1 cellular context compared by ENCODE assay signal in genomic region chr22:50443202-50443601, GRCh38.
TF ChIP-seq lines count a peak whose summit lies in the region.

No MANE protein-coding gene starts in this region.

TF ChIP-seq in GM12878, 131 proteins besides CTCF, POLR2A, EP300 and RAD21:
- no peak for TF ChIP-seq RELA (IDR thresholded peaks at IDR 0.05; ENCODE audit: borderline replicate concordance, partially characterized antibody)
- TF ChIP-seq IRF4 (IDR thresholded peaks at IDR 0.05; ENCODE audit: low read depth, low read length), result no peak
- TF ChIP-seq CBX3 (IDR thresholded peaks at IDR 0.05; ENCODE audit: borderline replicate concordance, low read depth), result no peak
- TF ChIP-seq TAF1 (IDR thresholded peaks at IDR 0.05; ENCODE audit: borderline replicate concordance, low read depth, low read length), result no peak
- no peak for TF ChIP-seq CREB1 (IDR thresholded peaks at IDR 0.05; ENCODE audit: low read depth)
- TF ChIP-seq ZNF217 (IDR thresholded peaks at IDR 0.05), result no peak
- TF ChIP-seq, protein P1, sequence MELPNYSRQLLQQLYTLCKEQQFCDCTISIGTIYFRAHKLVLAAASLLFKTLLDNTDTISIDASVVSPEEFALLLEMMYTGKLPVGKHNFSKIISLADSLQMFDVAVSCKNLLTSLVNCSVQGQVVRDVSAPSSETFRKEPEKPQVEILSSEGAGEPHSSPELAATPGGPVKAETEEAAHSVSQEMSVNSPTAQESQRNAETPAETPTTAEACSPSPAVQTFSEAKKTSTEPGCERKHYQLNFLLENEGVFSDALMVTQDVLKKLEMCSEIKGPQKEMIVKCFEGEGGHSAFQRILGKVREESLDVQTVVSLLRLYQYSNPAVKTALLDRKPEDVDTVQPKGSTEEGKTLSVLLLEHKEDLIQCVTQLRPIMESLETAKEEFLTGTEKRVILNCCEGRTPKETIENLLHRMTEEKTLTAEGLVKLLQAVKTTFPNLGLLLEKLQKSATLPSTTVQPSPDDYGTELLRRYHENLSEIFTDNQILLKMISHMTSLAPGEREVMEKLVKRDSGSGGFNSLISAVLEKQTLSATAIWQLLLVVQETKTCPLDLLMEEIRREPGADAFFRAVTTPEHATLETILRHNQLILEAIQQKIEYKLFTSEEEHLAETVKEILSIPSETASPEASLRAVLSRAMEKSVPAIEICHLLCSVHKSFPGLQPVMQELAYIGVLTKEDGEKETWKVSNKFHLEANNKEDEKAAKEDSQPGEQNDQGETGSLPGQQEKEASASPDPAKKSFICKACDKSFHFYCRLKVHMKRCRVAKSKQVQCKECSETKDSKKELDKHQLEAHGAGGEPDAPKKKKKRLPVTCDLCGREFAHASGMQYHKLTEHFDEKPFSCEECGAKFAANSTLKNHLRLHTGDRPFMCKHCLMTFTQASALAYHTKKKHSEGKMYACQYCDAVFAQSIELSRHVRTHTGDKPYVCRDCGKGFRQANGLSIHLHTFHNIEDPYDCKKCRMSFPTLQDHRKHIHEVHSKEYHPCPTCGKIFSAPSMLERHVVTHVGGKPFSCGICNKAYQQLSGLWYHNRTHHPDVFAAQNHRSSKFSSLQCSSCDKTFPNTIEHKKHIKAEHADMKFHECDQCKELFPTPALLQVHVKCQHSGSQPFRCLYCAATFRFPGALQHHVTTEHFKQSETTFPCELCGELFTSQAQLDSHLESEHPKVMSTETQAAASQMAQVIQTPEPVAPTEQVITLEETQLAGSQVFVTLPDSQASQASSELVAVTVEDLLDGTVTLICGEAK (IDR thresholded peaks at IDR 0.05; ENCODE audit: borderline replicate concordance), result no peak
- no peak for TF ChIP-seq DPF2 (IDR thresholded peaks at IDR 0.05)
- no peak for TF ChIP-seq JUNB (IDR thresholded peaks at IDR 0.05)
- no peak for TF ChIP-seq EED (IDR thresholded peaks at IDR 0.05; ENCODE audit: low read depth)
- TF ChIP-seq SUZ12 (IDR thresholded peaks at IDR 0.05; ENCODE audit: unreplicated experiment), result no peak
- no peak for TF ChIP-seq SRF (IDR thresholded peaks at IDR 0.05; ENCODE audit: low read depth in 2 of 2, low read length in 2 of 2)
- TF ChIP-seq, protein P2, sequence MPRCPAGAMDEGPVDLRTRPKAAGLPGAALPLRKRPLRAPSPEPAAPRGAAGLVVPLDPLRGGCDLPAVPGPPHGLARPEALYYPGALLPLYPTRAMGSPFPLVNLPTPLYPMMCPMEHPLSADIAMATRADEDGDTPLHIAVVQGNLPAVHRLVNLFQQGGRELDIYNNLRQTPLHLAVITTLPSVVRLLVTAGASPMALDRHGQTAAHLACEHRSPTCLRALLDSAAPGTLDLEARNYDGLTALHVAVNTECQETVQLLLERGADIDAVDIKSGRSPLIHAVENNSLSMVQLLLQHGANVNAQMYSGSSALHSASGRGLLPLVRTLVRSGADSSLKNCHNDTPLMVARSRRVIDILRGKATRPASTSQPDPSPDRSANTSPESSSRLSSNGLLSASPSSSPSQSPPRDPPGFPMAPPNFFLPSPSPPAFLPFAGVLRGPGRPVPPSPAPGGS (IDR thresholded peaks at IDR 0.05; ENCODE audit: borderline replicate concordance, insufficient read depth, low read depth, low read length, poor library complexity, severe bottlenecking), result no peak
- TF ChIP-seq NFIC (IDR thresholded peaks at IDR 0.05; ENCODE audit: low read depth, low read length), result no peak
- no peak for TF ChIP-seq ETV6 (conservative IDR thresholded peaks at IDR 0.05 in 1 of 2, IDR thresholded peaks at IDR 0.05 in 1 of 2; ENCODE audit: borderline replicate concordance in 1 of 2, low read depth in 1 of 2)
TF ChIP-seq in GM12878: peak in this region for 0.
